In genomic region chrX:48737940-48738339, GRCh38 we compare ENCODE assay signal across 8 cellular contexts. TPM values are rescaled to one million over a fixed set of nuclear protein-coding genes. Genes with fewer than 3 reads are reported as not detected.
DNase-seq lines count a peak whose midpoint lies in the region; ATAC-seq, FAIRE-seq and TF ChIP-seq lines count a peak whose summit lies in the region.

No MANE protein-coding gene starts in this region.

- H3K9me3 ChIP-seq in DND-41 (ENCODE audit: insufficient read depth, low read length, severe bottlenecking) (no peaks in the 10 kb centered on the region), OCI-LY7 (ENCODE audit: low read length) (no peaks in the 10 kb centered on the region), pancreas (no peaks in the 10 kb centered on the region)

- H2AFZ ChIP-seq in DND-41 (ENCODE audit: low read depth, low read length) = peak overlapping the region; percentile 65
- peak overlapping the region; percentile 82; the same call in 1 of the 2 replicates for H2AFZ ChIP-seq in OCI-LY7 (ENCODE audit: low read length)

- H4K20me1 ChIP-seq in DND-41 (ENCODE audit: insufficient read depth, low read length) (no peaks in the 10 kb centered on the region), OCI-LY7 (ENCODE audit: insufficient read depth, low read length) (no peaks in the 10 kb centered on the region)

- no peak for DNase-seq in DND-41
- DNase-seq in OCI-LY7 (ENCODE audit: low spot score) = peak; percentile 3
- DNase-seq in epithelial cell of prostate (ENCODE audit: low read depth, low spot score) = no peak
- no peak for DNase-seq in pancreas
- DNase-seq in DMS 273 treated with DMSO at 0.1 percent for 48 hours (lab: John Stamatoyannopoulos, UW) = no peak
- DNase-seq in midbrain (lab: John Stamatoyannopoulos, UW) = no peak

- H3K27me3 ChIP-seq in DND-41 (ENCODE audit: insufficient read depth, low read length, poor library complexity) = no peaks in the 10 kb centered on the region
- H3K27me3 ChIP-seq in pancreas = no peaks in the 10 kb centered on the region

- H3K79me2 ChIP-seq in DND-41 (ENCODE audit: insufficient read depth, low read length) (peaks cover 12% of the 10 kb centered on the region), OCI-LY7 (ENCODE audit: insufficient read depth, low read depth, low read length) (peaks cover 7% of the 10 kb centered on the region; the same call in 1 of the 2 replicates)

- H3K27ac ChIP-seq in DND-41 (ENCODE audit: low read length) (peak overlapping the region; percentile 78), OCI-LY7 (ENCODE audit: low read depth, low read length, poor library complexity, severe bottlenecking) (peak overlapping the region; percentile 92), epithelial cell of prostate (peak overlapping the region; percentile 74), pancreas (peak overlapping the region; percentile 60 to 88 (median 75))

- H3K4me3 ChIP-seq in DND-41 (ENCODE audit: low read depth in 1 of 2, low read length in 2 of 2) (peak overlapping the region; percentile 18 to 63; a peak in 3 of 4 replicates), OCI-LY7 (ENCODE audit: low read depth, low read length, poor library complexity, severe bottlenecking) (peak overlapping the region; percentile 73), pancreas (peak overlapping the region in 3 of 4 donors; percentile 37 to 50 (median 45))

- ATAC-seq in DND-41 (ENCODE audit: insufficient read depth, low read depth) (no peak), pancreas (no peak), HG02852 (IDR thresholded peaks at IDR 0.05; ENCODE audit: unreplicated experiment) (no peak), GM21529 (IDR thresholded peaks at IDR 0.05; ENCODE audit: unreplicated experiment) (no peak)

- H3K9me2 ChIP-seq in OCI-LY7 (ENCODE audit: insufficient read depth, low read length) = no peaks in the 10 kb centered on the region

- 46 to 53% methylated on average over 7 of the region's 7 CpGs for WGBS in pancreas, 2 donors

- H3K4me2 ChIP-seq in DND-41 (ENCODE audit: insufficient read depth, low read length) (peak overlapping the region; percentile 72), OCI-LY7 (ENCODE audit: low read length) (peak overlapping the region; percentile 99)

- H3K36me3 ChIP-seq in DND-41 (ENCODE audit: insufficient read depth, low read length) (no peaks in the 10 kb centered on the region), OCI-LY7 (ENCODE audit: insufficient read depth, low read length) (no peaks in the 10 kb centered on the region), pancreas (no peaks in the 10 kb centered on the region)

- intact Hi-C loops in OCI-LY7 (cut with micrococcal nuclease; ENCODE audit: unreplicated experiment) (loop anchor here (5.0 kb wide), 2 partner anchors 64 to 219 kb away; partner anchors contain the start of genes HDAC6 and OTUD5), pancreas (cut with DNase I) (no loop called here)

- no TSS peak for BruUV-seq in OCI-LY7 (replicated peaks; lab: Mats Ljungman, UMichigan)

- peaks cover 28% of the 10 kb centered on the region for H3K4me1 ChIP-seq in DND-41 (ENCODE audit: insufficient read depth, low read length)
- peaks cover 10% of the 10 kb centered on the region for H3K4me1 ChIP-seq in OCI-LY7 (ENCODE audit: insufficient read depth, low read length, poor library complexity, severe bottlenecking)
- no peaks in the 10 kb centered on the region for H3K4me1 ChIP-seq in pancreas

- CTCF ChIA-PET in OCI-LY7 (lab: Charles Lee; ENCODE audit: unreplicated experiment) = no interaction called here

- peak overlapping the region; percentile 78 for H3K9ac ChIP-seq in DND-41 (ENCODE audit: low read depth, low read length)

- TF ChIP-seq CTCF in DND-41 (IDR thresholded peaks at IDR 0.05; ENCODE audit: borderline replicate concordance, extremely low read depth, low read length, poor library complexity, severe bottlenecking) (no peak), OCI-LY7 (conservative IDR thresholded peaks at IDR 0.05; ENCODE audit: low read length) (no peak), pancreas (IDR thresholded peaks at IDR 0.05) (no peak)

- POLR2A ChIA-PET in OCI-LY7 (lab: Charles Lee) = interaction anchor here (0.6 to 1.4 kb wide), 2 partner anchors 9 to 67 kb away, joined by 3 read pairs; no protein-coding TSS in a partner anchor

- FAIRE-seq in pancreas (lab: Jason Lieb, UNC) = no peak

RNA-seq across cellular contexts. Expression of gene GLOD5, which starts 23.6 kb away (rescaled TPM):
- not detected in 2 replicates for total RNA-seq in OCI-LY7 (2014; rRNA removed; shearing (Covaris generic))
- not detected in 2 replicates for total RNA-seq in OCI-LY7 (2022)
- total RNA-seq in pancreas = under 1 TPM in 2 of 6 donors, not detected in 4; 0.37 to 0.72 TPM
- under 1 TPM; 0.57 to 0.99 TPM for polyA plus RNA-seq in pancreas

RNA-seq across cellular contexts. Expression of gene SUV39H1, which starts 41.4 kb away (rescaled TPM):
- total RNA-seq in OCI-LY7 (2014; rRNA removed; shearing (Covaris generic)) = 21.1 and 27.0 TPM in 2 replicates
- total RNA-seq in OCI-LY7 (2022) (33.0 and 34.2 TPM in 2 replicates), pancreas (1 to 10 TPM in 5 of 6 donors, under 1 TPM in 1; 0.88 to 2.6 (median 1.7) TPM)
- 1 to 10 TPM; 1.9 to 2.8 TPM for polyA plus RNA-seq in pancreas

RNA-seq across cellular contexts. Expression of gene GATA1, which starts 48.5 kb away (rescaled TPM):
- total RNA-seq in OCI-LY7 (2014; rRNA removed; shearing (Covaris generic)) = not detected in 2 replicates
- total RNA-seq in OCI-LY7 (2022) (not detected in 2 replicates), pancreas (under 1 TPM in 1 of 6 donors, not detected in 5; 0.19 TPM)
- under 1 TPM in 1 of 2 donors, not detected in 1; 0.12 TPM for polyA plus RNA-seq in pancreas

RNA-seq across cellular contexts. Expression of gene WAS, which starts 54.3 kb away (rescaled TPM):
- 43.9 and 44.8 TPM in 2 replicates for total RNA-seq in OCI-LY7 (2014; rRNA removed; shearing (Covaris generic))
- 87.0 and 89.7 TPM in 2 replicates for total RNA-seq in OCI-LY7 (2022)
- 1 to 10 TPM in 3 of 6 donors, under 1 TPM in 3; 0.39 to 7.5 (median 1.9) TPM for total RNA-seq in pancreas
- polyA plus RNA-seq in pancreas = 1 to 10 TPM in 1 of 2 donors, under 1 TPM in 1; 0.92 to 1.1 TPM

Comparison
In these comparisons a context has a peak if more than half of its experiments do, and no peak if none do; other contexts are left out.
1. RNA of gene SUV39H1, which starts 41.4 kb away (total RNA-seq): 21.1 to 34.2 TPM in OCI-LY7; 0.88 to 2.6 TPM in pancreas; every median in the first group is over 4 times any median in the second.
2. Peak in every context shown above with its lines, with median percentiles within 50 percentile points of each other: H3K27ac ChIP-seq and H3K4me3 ChIP-seq.